Comparison of ENCODE assay signal across 2 cellular contexts in the genomic region with DNA sequence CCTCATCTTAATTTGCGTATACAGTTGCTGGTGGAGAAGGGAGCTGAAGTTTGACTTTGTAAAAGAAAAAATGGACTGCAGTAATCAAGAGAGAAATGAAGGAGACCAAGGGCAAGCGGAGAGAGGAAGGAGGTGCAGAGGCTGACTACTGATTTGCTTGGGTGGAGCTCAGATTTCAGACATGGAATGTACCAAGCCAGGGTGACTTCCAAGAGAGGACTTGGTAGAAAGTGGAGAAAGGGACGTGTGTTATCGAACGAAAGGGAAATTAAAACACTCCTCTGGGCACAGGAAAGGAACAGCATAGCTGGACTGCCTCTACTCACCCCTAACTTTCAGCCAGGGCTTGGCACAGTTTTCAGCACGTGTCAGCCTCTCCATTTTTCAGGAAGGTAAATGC.
TF ChIP-seq lines count a peak whose summit lies in the region.

No MANE protein-coding gene starts in this region.

TF ChIP-seq in HepG2, 621 proteins besides CTCF, POLR2A, EP300 and RAD21 (continued from another document):
- no peak for TF ChIP-seq ZNF552 (CRISPR knock-in tag; IDR thresholded peaks at IDR 0.05; ENCODE audit: borderline replicate concordance)
- no peak for TF ChIP-seq BHLHE40 (IDR thresholded peaks at IDR 0.05; ENCODE audit: low read length)
- no peak for TF ChIP-seq SOX5 (CRISPR knock-in tag; IDR thresholded peaks at IDR 0.05; ENCODE audit: borderline replicate concordance)
- no peak for TF ChIP-seq ZNF619 (CRISPR knock-in tag; IDR thresholded peaks at IDR 0.05)
- no peak for TF ChIP-seq ZNF891 (CRISPR knock-in tag; IDR thresholded peaks at IDR 0.05)
- no peak for TF ChIP-seq ZEB1 (IDR thresholded peaks at IDR 0.05; ENCODE audit: insufficient replicate concordance, low read depth)
- TF ChIP-seq MATR3 (CRISPR knock-in tag; IDR thresholded peaks at IDR 0.05): no peak
- no peak for TF ChIP-seq NR2C2 (CRISPR knock-in tag; IDR thresholded peaks at IDR 0.05; ENCODE audit: borderline replicate concordance)
- TF ChIP-seq ZSCAN20 (CRISPR knock-in tag; IDR thresholded peaks at IDR 0.05; ENCODE audit: borderline replicate concordance): no peak
- TF ChIP-seq TEAD3 (CRISPR knock-in tag; optimal IDR thresholded peaks at IDR 0.05; ENCODE audit: borderline replicate concordance): no peak
- TF ChIP-seq KLF13 (CRISPR knock-in tag; IDR thresholded peaks at IDR 0.05): no peak
- TF ChIP-seq, protein P1, sequence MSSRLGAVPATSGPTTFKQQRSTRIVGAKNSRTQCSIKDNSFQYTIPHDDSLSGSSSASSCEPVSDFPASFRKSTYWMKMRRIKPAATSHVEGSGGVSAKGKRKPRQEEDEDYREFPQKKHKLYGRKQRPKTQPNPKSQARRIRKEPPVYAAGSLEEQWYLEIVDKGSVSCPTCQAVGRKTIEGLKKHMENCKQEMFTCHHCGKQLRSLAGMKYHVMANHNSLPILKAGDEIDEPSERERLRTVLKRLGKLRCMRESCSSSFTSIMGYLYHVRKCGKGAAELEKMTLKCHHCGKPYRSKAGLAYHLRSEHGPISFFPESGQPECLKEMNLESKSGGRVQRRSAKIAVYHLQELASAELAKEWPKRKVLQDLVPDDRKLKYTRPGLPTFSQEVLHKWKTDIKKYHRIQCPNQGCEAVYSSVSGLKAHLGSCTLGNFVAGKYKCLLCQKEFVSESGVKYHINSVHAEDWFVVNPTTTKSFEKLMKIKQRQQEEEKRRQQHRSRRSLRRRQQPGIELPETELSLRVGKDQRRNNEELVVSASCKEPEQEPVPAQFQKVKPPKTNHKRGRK (CRISPR knock-in tag; IDR thresholded peaks at IDR 0.05): no peak
- TF ChIP-seq, protein P2, sequence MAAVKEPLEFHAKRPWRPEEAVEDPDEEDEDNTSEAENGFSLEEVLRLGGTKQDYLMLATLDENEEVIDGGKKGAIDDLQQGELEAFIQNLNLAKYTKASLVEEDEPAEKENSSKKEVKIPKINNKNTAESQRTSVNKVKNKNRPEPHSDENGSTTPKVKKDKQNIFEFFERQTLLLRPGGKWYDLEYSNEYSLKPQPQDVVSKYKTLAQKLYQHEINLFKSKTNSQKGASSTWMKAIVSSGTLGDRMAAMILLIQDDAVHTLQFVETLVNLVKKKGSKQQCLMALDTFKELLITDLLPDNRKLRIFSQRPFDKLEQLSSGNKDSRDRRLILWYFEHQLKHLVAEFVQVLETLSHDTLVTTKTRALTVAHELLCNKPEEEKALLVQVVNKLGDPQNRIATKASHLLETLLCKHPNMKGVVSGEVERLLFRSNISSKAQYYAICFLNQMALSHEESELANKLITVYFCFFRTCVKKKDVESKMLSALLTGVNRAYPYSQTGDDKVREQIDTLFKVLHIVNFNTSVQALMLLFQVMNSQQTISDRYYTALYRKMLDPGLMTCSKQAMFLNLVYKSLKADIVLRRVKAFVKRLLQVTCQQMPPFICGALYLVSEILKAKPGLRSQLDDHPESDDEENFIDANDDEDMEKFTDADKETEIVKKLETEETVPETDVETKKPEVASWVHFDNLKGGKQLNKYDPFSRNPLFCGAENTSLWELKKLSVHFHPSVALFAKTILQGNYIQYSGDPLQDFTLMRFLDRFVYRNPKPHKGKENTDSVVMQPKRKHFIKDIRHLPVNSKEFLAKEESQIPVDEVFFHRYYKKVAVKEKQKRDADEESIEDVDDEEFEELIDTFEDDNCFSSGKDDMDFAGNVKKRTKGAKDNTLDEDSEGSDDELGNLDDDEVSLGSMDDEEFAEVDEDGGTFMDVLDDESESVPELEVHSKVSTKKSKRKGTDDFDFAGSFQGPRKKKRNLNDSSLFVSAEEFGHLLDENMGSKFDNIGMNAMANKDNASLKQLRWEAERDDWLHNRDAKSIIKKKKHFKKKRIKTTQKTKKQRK (IDR thresholded peaks at IDR 0.05; ENCODE audit: low read length): no peak
- no peak for TF ChIP-seq HNRNPUL1 (IDR thresholded peaks at IDR 0.05; ENCODE audit: low read depth, low read length)

TF ChIP-seq in WTC11, 78 proteins besides CTCF, POLR2A, EP300 and RAD21:
- TF ChIP-seq, protein P3, sequence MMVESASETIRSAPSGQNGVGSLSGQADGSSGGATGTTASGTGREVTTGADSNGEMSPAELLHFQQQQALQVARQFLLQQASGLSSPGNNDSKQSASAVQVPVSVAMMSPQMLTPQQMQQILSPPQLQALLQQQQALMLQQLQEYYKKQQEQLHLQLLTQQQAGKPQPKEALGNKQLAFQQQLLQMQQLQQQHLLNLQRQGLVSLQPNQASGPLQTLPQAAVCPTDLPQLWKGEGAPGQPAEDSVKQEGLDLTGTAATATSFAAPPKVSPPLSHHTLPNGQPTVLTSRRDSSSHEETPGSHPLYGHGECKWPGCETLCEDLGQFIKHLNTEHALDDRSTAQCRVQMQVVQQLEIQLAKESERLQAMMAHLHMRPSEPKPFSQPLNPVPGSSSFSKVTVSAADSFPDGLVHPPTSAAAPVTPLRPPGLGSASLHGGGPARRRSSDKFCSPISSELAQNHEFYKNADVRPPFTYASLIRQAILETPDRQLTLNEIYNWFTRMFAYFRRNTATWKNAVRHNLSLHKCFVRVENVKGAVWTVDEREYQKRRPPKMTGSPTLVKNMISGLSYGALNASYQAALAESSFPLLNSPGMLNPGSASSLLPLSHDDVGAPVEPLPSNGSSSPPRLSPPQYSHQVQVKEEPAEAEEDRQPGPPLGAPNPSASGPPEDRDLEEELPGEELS (CRISPR knock-in tag; IDR thresholded peaks at IDR 0.05): no peak
- TF ChIP-seq SOX15 (CRISPR knock-in tag; IDR thresholded peaks at IDR 0.05): no peak
- TF ChIP-seq, protein P4, sequence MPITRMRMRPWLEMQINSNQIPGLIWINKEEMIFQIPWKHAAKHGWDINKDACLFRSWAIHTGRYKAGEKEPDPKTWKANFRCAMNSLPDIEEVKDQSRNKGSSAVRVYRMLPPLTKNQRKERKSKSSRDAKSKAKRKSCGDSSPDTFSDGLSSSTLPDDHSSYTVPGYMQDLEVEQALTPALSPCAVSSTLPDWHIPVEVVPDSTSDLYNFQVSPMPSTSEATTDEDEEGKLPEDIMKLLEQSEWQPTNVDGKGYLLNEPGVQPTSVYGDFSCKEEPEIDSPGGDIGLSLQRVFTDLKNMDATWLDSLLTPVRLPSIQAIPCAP (CRISPR knock-in tag; IDR thresholded peaks at IDR 0.05): no peak
- TF ChIP-seq JUN (CRISPR knock-in tag; IDR thresholded peaks at IDR 0.05): no peak
- no peak for TF ChIP-seq ELF4 (CRISPR knock-in tag; IDR thresholded peaks at IDR 0.05; ENCODE audit: low read depth)
- TF ChIP-seq RORB (CRISPR knock-in tag; IDR thresholded peaks at IDR 0.05): no peak
- no peak for TF ChIP-seq EMX1 (CRISPR knock-in tag; IDR thresholded peaks at IDR 0.05)
- TF ChIP-seq, protein P5, sequence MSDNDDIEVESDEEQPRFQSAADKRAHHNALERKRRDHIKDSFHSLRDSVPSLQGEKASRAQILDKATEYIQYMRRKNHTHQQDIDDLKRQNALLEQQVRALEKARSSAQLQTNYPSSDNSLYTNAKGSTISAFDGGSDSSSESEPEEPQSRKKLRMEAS (CRISPR knock-in tag; IDR thresholded peaks at IDR 0.05): no peak
- TF ChIP-seq GTF2I (CRISPR knock-in tag; conservative IDR thresholded peaks at IDR 0.05): no peak
- TF ChIP-seq KAT7 (CRISPR knock-in tag; IDR thresholded peaks at IDR 0.05; ENCODE audit: borderline replicate concordance): no peak
- no peak for TF ChIP-seq SP1 (CRISPR knock-in tag; conservative IDR thresholded peaks at IDR 0.05)
- TF ChIP-seq, protein P6, sequence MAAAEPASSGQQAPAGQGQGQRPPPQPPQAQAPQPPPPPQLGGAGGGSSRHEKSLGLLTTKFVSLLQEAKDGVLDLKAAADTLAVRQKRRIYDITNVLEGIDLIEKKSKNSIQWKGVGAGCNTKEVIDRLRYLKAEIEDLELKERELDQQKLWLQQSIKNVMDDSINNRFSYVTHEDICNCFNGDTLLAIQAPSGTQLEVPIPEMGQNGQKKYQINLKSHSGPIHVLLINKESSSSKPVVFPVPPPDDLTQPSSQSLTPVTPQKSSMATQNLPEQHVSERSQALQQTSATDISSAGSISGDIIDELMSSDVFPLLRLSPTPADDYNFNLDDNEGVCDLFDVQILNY (CRISPR knock-in tag; IDR thresholded peaks at IDR 0.05): no peak
- TF ChIP-seq ZNF263 (CRISPR knock-in tag; IDR thresholded peaks at IDR 0.05; ENCODE audit: low read depth): no peak
- TF ChIP-seq, protein P7, sequence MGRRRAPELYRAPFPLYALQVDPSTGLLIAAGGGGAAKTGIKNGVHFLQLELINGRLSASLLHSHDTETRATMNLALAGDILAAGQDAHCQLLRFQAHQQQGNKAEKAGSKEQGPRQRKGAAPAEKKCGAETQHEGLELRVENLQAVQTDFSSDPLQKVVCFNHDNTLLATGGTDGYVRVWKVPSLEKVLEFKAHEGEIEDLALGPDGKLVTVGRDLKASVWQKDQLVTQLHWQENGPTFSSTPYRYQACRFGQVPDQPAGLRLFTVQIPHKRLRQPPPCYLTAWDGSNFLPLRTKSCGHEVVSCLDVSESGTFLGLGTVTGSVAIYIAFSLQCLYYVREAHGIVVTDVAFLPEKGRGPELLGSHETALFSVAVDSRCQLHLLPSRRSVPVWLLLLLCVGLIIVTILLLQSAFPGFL (CRISPR knock-in tag; IDR thresholded peaks at IDR 0.05; ENCODE audit: borderline replicate concordance): no peak
- no peak for TF ChIP-seq CBFB (CRISPR knock-in tag; IDR thresholded peaks at IDR 0.05; ENCODE audit: low read depth)
- no peak for TF ChIP-seq ATF1 (CRISPR knock-in tag; IDR thresholded peaks at IDR 0.05)
- TF ChIP-seq, protein P8, sequence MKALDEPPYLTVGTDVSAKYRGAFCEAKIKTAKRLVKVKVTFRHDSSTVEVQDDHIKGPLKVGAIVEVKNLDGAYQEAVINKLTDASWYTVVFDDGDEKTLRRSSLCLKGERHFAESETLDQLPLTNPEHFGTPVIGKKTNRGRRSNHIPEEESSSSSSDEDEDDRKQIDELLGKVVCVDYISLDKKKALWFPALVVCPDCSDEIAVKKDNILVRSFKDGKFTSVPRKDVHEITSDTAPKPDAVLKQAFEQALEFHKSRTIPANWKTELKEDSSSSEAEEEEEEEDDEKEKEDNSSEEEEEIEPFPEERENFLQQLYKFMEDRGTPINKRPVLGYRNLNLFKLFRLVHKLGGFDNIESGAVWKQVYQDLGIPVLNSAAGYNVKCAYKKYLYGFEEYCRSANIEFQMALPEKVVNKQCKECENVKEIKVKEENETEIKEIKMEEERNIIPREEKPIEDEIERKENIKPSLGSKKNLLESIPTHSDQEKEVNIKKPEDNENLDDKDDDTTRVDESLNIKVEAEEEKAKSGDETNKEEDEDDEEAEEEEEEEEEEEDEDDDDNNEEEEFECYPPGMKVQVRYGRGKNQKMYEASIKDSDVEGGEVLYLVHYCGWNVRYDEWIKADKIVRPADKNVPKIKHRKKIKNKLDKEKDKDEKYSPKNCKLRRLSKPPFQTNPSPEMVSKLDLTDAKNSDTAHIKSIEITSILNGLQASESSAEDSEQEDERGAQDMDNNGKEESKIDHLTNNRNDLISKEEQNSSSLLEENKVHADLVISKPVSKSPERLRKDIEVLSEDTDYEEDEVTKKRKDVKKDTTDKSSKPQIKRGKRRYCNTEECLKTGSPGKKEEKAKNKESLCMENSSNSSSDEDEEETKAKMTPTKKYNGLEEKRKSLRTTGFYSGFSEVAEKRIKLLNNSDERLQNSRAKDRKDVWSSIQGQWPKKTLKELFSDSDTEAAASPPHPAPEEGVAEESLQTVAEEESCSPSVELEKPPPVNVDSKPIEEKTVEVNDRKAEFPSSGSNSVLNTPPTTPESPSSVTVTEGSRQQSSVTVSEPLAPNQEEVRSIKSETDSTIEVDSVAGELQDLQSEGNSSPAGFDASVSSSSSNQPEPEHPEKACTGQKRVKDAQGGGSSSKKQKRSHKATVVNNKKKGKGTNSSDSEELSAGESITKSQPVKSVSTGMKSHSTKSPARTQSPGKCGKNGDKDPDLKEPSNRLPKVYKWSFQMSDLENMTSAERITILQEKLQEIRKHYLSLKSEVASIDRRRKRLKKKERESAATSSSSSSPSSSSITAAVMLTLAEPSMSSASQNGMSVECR (CRISPR knock-in tag; IDR thresholded peaks at IDR 0.05; ENCODE audit: borderline replicate concordance): no peak
